1 cellular context compared by ENCODE assay signal in the genomic region with DNA sequence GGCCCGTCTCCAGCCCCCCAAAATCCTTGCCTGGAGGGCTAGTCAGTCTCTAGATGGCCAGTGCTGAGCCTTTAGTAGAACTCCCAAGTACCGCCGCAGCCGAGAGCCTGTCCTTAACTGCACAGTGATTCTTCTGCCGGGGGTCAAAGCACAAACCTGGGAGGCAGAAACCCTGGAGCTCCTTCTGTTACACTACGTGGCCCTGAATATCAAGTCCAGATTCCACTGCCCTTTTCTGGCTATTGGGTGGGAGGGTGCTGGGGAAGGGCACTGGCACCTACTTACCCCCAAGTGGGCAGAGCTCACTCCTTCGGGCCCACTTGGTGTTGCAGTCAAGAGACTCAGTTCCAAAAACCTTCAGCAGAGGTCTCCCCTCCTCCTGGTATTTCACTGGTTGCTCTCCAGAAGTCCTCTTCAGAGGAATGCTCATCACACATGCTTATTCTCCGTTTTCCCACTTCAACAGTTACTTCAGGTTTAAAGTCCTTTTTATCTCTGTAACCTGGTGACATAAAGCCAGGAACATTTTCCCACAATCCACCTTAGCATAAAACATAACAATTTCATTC.
TF ChIP-seq lines count a peak whose summit lies in the region.

No MANE protein-coding gene starts in this region.

TF ChIP-seq in endothelial cell of umbilical vein, 7 proteins besides CTCF, POLR2A, EP300 and RAD21:
- no peak for TF ChIP-seq EZH2 (IDR thresholded peaks at IDR 0.05; ENCODE audit: borderline replicate concordance, low read depth, low read length, severe bottlenecking)
- TF ChIP-seq FOS (IDR thresholded peaks at IDR 0.05; ENCODE audit: borderline replicate concordance, insufficient read depth, low read length): no peak
- no peak for TF ChIP-seq MYC (IDR thresholded peaks at IDR 0.05; ENCODE audit: low read depth, low read length)
- TF ChIP-seq GATA2 (IDR thresholded peaks at IDR 0.05; ENCODE audit: insufficient read depth, insufficient read length, low read depth, low read length): no peak
- TF ChIP-seq JUN (IDR thresholded peaks at IDR 0.05; ENCODE audit: borderline replicate concordance, insufficient read depth, insufficient read length, low read depth): no peak
- TF ChIP-seq POLR2AphosphoS5 (IDR thresholded peaks at IDR 0.05; ENCODE audit: insufficient read depth, low read depth, low read length): no peak
- TF ChIP-seq, protein P1, sequence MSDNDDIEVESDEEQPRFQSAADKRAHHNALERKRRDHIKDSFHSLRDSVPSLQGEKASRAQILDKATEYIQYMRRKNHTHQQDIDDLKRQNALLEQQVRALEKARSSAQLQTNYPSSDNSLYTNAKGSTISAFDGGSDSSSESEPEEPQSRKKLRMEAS (IDR thresholded peaks at IDR 0.05; ENCODE audit: insufficient read depth, insufficient read length): no peak
